26 cellular contexts compared by ENCODE assay signal in the genomic region with DNA sequence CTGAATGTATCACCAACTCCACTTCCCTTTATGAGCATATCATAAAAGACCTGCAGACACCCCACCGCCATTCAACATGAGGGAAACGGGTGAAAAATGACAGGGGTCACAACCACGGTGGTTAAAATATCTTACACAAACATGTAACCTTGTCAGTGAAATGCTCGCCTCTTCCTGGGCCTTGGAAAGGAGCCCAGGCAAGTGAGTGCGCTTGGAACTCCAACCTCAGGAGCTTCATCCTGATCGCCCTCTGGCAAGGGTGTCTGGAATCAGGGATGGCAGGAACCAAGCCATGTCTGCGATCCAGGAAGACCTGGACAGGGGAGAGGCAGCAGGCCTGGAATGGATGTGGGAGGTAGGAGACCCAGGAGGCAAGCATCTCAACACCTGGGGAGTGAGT.
"Had no signal": no experiment of that assay in that cellular context is flagged by ENCODE, and none has a peak within 500 bp of the region (broad histone marks: within the 10 kb centered on the region; RNA-seq: fewer than 3 reads in every experiment).

No MANE protein-coding gene starts in this region.

- H3K4me3 Mint-ChIP-seq: natural killer cell; stimulated activated naive CD8-positive, alpha-beta T cell treated with anti-CD3 and anti-CD28 coated beads, Interleukin-15, amount 100 ng/mL, for 72 hours; type B pancreatic cell had no signal

- H3K4me3 ChIP-seq: hepatocyte, left lung, lower lobe of right lung, pancreas, prostate gland, skin epidermis, tibial nerve, uterus had no signal

- H3K36me3 Mint-ChIP-seq: naive B cell, natural killer cell, type B pancreatic cell had no signal

- H3K9me3 Mint-ChIP-seq: natural killer cell had no signal

- H3K4me1 Mint-ChIP-seq: naive B cell had no signal

- H3K27ac Mint-ChIP-seq: naive B cell; natural killer cell; stimulated activated naive CD8-positive, alpha-beta T cell treated with anti-CD3 and anti-CD28 coated beads, Interleukin-15, amount 100 ng/mL, for 72 hours; type B pancreatic cell had no signal

- DNase-seq: kidney; left colon; left lung; lower lobe of right lung; mammary epithelial cell; mesenchymal stem cell; naive B cell; natural killer cell; nucleus accumbens; pancreas; posterior cingulate gyrus; retina; right cardiac atrium; stimulated activated CD4-positive, alpha-beta T cell treated with anti-CD3 and anti-CD28 coated beads, Interleukin-12 subunit alpha, Interleukin-12 subunit beta, amount 100 ng/mL, for 4 hours; stimulated activated CD4-positive, alpha-beta T cell treated with anti-CD3 and anti-CD28 coated beads, Interleukin-15, amount 100 ng/mL, for 24 hours; stimulated activated CD4-positive, alpha-beta T cell treated with anti-CD3 and anti-CD28 coated beads, Interleukin-2, amount 100 ng/mL, for 24 hours; stimulated activated CD4-positive, alpha-beta T cell treated with anti-CD3 and anti-CD28 coated beads, Interleukin-4, amount 100 ng/mL, for 1 hour; stimulated activated naive CD4-positive, alpha-beta T cell treated with Interleukin-2 at 50 U/mL for 16 hours; stimulated activated naive CD8-positive, alpha-beta T cell treated with anti-CD3 and anti-CD28 coated beads, Interleukin-15, amount 100 ng/mL, for 72 hours; substantia nigra; uterus had no signal
